Comparison of ENCODE assay signal across 9 cellular contexts in genomic region chr1:15788624-15789301, GRCh38. TPM values are rescaled to one million over a fixed set of nuclear protein-coding genes. Genes with fewer than 3 reads are reported as not detected.
A peak's percentile ranks its signal among the peaks of the same experiment; 100 is the strongest.
DNase-seq lines count a peak whose midpoint lies in the region; ATAC-seq and TF ChIP-seq lines count a peak whose summit lies in the region.
"Had no signal": no experiment of that assay in that cellular context is flagged by ENCODE, and none has a peak within 500 bp of the region (broad histone marks: within the 10 kb centered on the region; RNA-seq: fewer than 3 reads in every experiment).

No MANE protein-coding gene starts in this region.

- H3K9me3 ChIP-seq in esophagus (ENCODE audit: control insufficient read depth in 2 of 2, insufficient read depth in 1 of 2, low read depth in 1 of 2, low read length in 1 of 2) = no peaks in the 10 kb centered on the region
- no peaks in the 10 kb centered on the region for H3K9me3 ChIP-seq in tibial artery

- peaks cover 0 to 10% of the 10 kb centered on the region in 2 donors for H3K4me1 ChIP-seq in esophagus (ENCODE audit: control insufficient read depth in 2 of 2, insufficient read depth in 2 of 2, low read length in 1 of 2)
- H3K4me1 ChIP-seq in tibial artery = peaks cover 0 to 75% (median 28%) of the 10 kb centered on the region in 4 donors

- no peak overlapping the region for H3K4me3 ChIP-seq in esophagus (ENCODE audit: low read depth in 1 of 2, low read length in 2 of 2)
- H3K4me3 ChIP-seq in tibial artery = no peak overlapping the region

- peak overlapping the region; percentile 50 to 59 for H3K27ac ChIP-seq in esophagus (ENCODE audit: low read depth in 2 of 2, low read length in 1 of 2)
- H3K27ac ChIP-seq in tibial artery = peak overlapping the region; percentile 64 to 69
- H3K27ac ChIP-seq: KMS-11 had no signal

- intact Hi-C loops in tibial artery (cut with DNase I; ENCODE audit: low total_unique reads) = no loop called here

- no peak for TF ChIP-seq CTCF in tibial artery (IDR thresholded peaks at IDR 0.05)

- no peak for ATAC-seq in HG03439 (IDR thresholded peaks at IDR 0.05; ENCODE audit: unreplicated experiment)
- ATAC-seq: natural killer cell had no signal

- DNase-seq in NOMO-1 treated with DMSO at 0.1 percent for 48 hours (lab: John Stamatoyannopoulos, UW; ENCODE audit: unreplicated experiment) (peak; percentile 56), tibial artery (no peak), GM19238 (ENCODE audit: insufficient read length, low spot score) (no peak)
- no peak for DNase-seq in activated CD8-positive, alpha-beta memory T cell treated with anti-CD3 and anti-CD28 coated beads, Interleukin-2, amount 50 U/mL, for 4 hours
- DNase-seq: endodermal cell, natural killer cell had no signal

- H3K27me3 ChIP-seq in esophagus (ENCODE audit: control insufficient read depth in 1 of 2, insufficient read depth in 2 of 2, low read length in 2 of 2) = no peaks in the 10 kb centered on the region
- no peaks in the 10 kb centered on the region for H3K27me3 ChIP-seq in tibial artery

- peaks cover 0 to 4% of the 10 kb centered on the region in 2 donors for H3K36me3 ChIP-seq in esophagus (ENCODE audit: control insufficient read depth in 2 of 2, insufficient read depth in 2 of 2, low read length in 1 of 2)
- peaks cover 21 to 25% (median 22%) of the 10 kb centered on the region in 3 donors for H3K36me3 ChIP-seq in tibial artery

- 62 to 63% methylated on average over 13 of the region's 13 CpGs for WGBS in esophagus, 2 donors

RNA-seq across cellular contexts. Expression of gene UQCRHL, which starts 18.7 kb away (rescaled TPM):
- polyA plus RNA-seq in esophagus = 1 to 10 TPM; 1.9 to 2.0 TPM

RNA-seq across cellular contexts. Expression of gene FBLIM1, which starts 30.2 kb away (rescaled TPM):
- polyA plus RNA-seq in esophagus = 10 to 100 TPM; 17.7 to 20.5 TPM

RNA-seq across cellular contexts. Expression of gene TMEM82, which starts 46.5 kb away (rescaled TPM):
- polyA plus RNA-seq in esophagus = not detected

RNA-seq across cellular contexts. Expression of gene SLC25A34, which starts 52.7 kb away (rescaled TPM):
- polyA plus RNA-seq in esophagus = 1 to 10 TPM in 1 of 2 donors, under 1 TPM in 1; 0.46 to 2.7 TPM

RNA-seq across cellular contexts. Expression of gene SPEN, which starts 58.7 kb away (rescaled TPM):
- 10 to 100 TPM; 14.4 to 15.3 TPM for polyA plus RNA-seq in esophagus
